8 cellular contexts compared by ENCODE assay signal in the genomic region with DNA sequence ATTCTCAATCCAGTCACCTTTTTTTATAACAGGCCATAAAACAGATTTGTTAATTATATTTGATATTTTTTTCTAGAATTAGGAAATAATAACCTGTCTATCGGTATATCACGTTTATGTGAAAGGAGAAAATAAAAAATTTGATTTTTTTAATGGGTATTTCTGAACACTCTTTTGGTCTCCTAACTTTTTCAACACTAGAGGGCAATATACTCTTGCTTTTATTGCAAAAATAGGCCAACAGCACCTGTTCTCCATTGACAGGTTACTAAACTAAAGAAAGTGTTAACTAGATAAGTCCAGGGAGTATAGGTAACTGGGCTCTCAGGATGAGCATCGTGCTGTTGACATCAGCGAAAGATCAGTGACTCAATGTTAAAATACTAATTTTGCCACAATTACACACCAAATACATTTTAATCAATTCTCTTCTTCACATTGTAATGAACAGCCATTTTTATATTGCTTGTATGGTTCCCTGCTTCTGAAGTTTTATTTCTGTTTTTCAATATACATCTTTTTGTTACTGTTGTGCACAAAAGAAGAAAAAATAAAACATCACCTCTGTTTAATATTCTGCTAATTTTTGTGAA. TPM values are rescaled to one million over a fixed set of nuclear protein-coding genes. Genes with fewer than 3 reads are reported as not detected.
DNase-seq lines count a peak whose midpoint lies in the region; ATAC-seq lines count a peak whose summit lies in the region.

No MANE protein-coding gene starts in this region.

- ATAC-seq in GM21529 (IDR thresholded peaks at IDR 0.05; ENCODE audit: unreplicated experiment): peak; percentile 86
- no peak for ATAC-seq in GM19023 (IDR thresholded peaks at IDR 0.05; ENCODE audit: unreplicated experiment)

- peak; percentile 42 for DNase-seq in ELR (ENCODE audit: low read depth)
- peak; percentile 9 for DNase-seq in M059J (ENCODE audit: low read depth)
- DNase-seq in SW480 (ENCODE audit: low spot score): peak; percentile 46
- peak; percentile 29 for DNase-seq in kidney glomerular epithelial cell (lab: John Stamatoyannopoulos, UW)
- DNase-seq in activated CD8-positive, alpha-beta memory T cell treated with anti-CD3 and anti-CD28 coated beads, Interleukin-2, amount 50 U/mL, for 48 hours: no peak
- DNase-seq in activated effector memory CD4-positive, alpha-beta T cell treated with Interleukin-2 at 50 U/mL for 16 hours: no peak

RNA-seq across cellular contexts. Expression of a gene that starts 22.8 kb away (rescaled TPM):
- 0.12 TPM in 1 of 2 replicates, not detected in the other for total RNA-seq in M059J (2014; rRNA removed; shearing (Covaris generic))

Comparison
In these comparisons a context has a peak if more than half of its experiments do, and no peak if none do; other contexts are left out.
1. DNase-seq: peak in ELR (single experiment), M059J (single experiment), SW480 (single experiment) and kidney glomerular epithelial cell (single experiment); none in activated CD8-positive, alpha-beta memory T cell treated with anti-CD3 and anti-CD28 coated beads, Interleukin-2, amount 50 U/mL, for 48 hours (single experiment) and activated effector memory CD4-positive, alpha-beta T cell treated with Interleukin-2 at 50 U/mL for 16 hours (single experiment).